In genomic region chr17:6304894-6305612, GRCh38 we compare ENCODE assay signal across 14 cellular contexts.
DNase-seq lines count a peak whose midpoint lies in the region; ATAC-seq and TF ChIP-seq lines count a peak whose summit lies in the region.
"Had no signal": no experiment of that assay in that cellular context is flagged by ENCODE, and none has a peak within 500 bp of the region (broad histone marks: within the 10 kb centered on the region; RNA-seq: fewer than 3 reads in every experiment).

No MANE protein-coding gene starts in this region.

- no peaks in the 10 kb centered on the region for H3K4me1 Mint-ChIP-seq in stimulated activated effector memory CD8-positive, alpha-beta T cell treated with anti-CD3 and anti-CD28 coated beads, Interleukin-12 subunit alpha, Interleukin-12 subunit beta, amount 100 ng/mL, for 72 hours
- H3K4me1 Mint-ChIP-seq: CD4-positive, CD25-positive, alpha-beta regulatory T cell had no signal

- no peaks in the 10 kb centered on the region for H3K36me3 Mint-ChIP-seq in stimulated activated effector memory CD8-positive, alpha-beta T cell treated with anti-CD3 and anti-CD28 coated beads, Interleukin-12 subunit alpha, Interleukin-12 subunit beta, amount 100 ng/mL, for 72 hours
- H3K36me3 Mint-ChIP-seq: CD4-positive, CD25-positive, alpha-beta regulatory T cell had no signal

- no peak overlapping the region for H3K4me3 ChIP-seq in HEK293 (ENCODE audit: low read depth, low read length)
- no peak overlapping the region for H3K4me3 ChIP-seq in upper lobe of right lung

- H3K27ac Mint-ChIP-seq in stimulated activated effector memory CD8-positive, alpha-beta T cell treated with anti-CD3 and anti-CD28 coated beads, Interleukin-12 subunit alpha, Interleukin-12 subunit beta, amount 100 ng/mL, for 72 hours, result no peak overlapping the region
- H3K27ac Mint-ChIP-seq: CD4-positive, CD25-positive, alpha-beta regulatory T cell; HFFc6 had no signal

- CTCF ChIA-PET in HEK293 (lab: Yijun Ruan, JAX), result no interaction called here

- ATAC-seq in upper lobe of right lung, result no peak
- no peak for ATAC-seq in stimulated activated effector memory CD8-positive, alpha-beta T cell treated with anti-CD3 and anti-CD28 coated beads, Interleukin-12 subunit alpha, Interleukin-12 subunit beta, amount 100 ng/mL, for 72 hours

- H3K4me3 Mint-ChIP-seq in stimulated activated effector memory CD8-positive, alpha-beta T cell treated with anti-CD3 and anti-CD28 coated beads, Interleukin-12 subunit alpha, Interleukin-12 subunit beta, amount 100 ng/mL, for 72 hours, result no peak overlapping the region
- H3K4me3 Mint-ChIP-seq: CD4-positive, CD25-positive, alpha-beta regulatory T cell; HFFc6 had no signal

- TF ChIP-seq CTCF in HEK293 (tag by site-specific recombination; IDR thresholded peaks at IDR 0.05) (no peak), upper lobe of right lung (IDR thresholded peaks at IDR 0.05) (no peak)

- POLR2A ChIA-PET in HEK293 (lab: Yijun Ruan, JAX), result no interaction called here

- no peaks in the 10 kb centered on the region for H3K27me3 ChIP-seq in upper lobe of right lung
- H3K27me3 ChIP-seq: BE2C had no signal

- peak; percentile 74 for DNase-seq in NCI-H2171 treated with DMSO at 0.1 percent for 48 hours (lab: John Stamatoyannopoulos, UW)
- no peak for DNase-seq in NCI-H2171 (lab: John Stamatoyannopoulos, UW)
- DNase-seq in astrocyte of the hippocampus (ENCODE audit: low read depth, low spot score), result peak; percentile 23
- peak; percentile 3 for DNase-seq in putamen (ENCODE audit: low spot score)
- DNase-seq in upper lobe of right lung, result no peak
- no peak for DNase-seq in posterior cingulate gyrus
- no peak for DNase-seq in stimulated activated effector memory CD8-positive, alpha-beta T cell treated with anti-CD3 and anti-CD28 coated beads, Interleukin-12 subunit alpha, Interleukin-12 subunit beta, amount 100 ng/mL, for 72 hours (ENCODE audit: low spot score in 2 of 2)
- DNase-seq: BE2C; CD4-positive, CD25-positive, alpha-beta regulatory T cell; DMS79 treated with DMSO at 0.1 percent for 48 hours; HFFc6; KBM-7; T-helper 1 cell had no signal

- H3K9me3 Mint-ChIP-seq in stimulated activated effector memory CD8-positive, alpha-beta T cell treated with anti-CD3 and anti-CD28 coated beads, Interleukin-12 subunit alpha, Interleukin-12 subunit beta, amount 100 ng/mL, for 72 hours, result peaks cover 2% of the 10 kb centered on the region

- H3K27ac ChIP-seq in HEK293 (ENCODE audit: extremely low read depth, low read depth, low read length) (no peak overlapping the region), upper lobe of right lung (no peak overlapping the region)

- no peaks in the 10 kb centered on the region for H3K4me1 ChIP-seq in HEK293 (ENCODE audit: control insufficient read depth, insufficient read depth, low read length)
- no peaks in the 10 kb centered on the region for H3K4me1 ChIP-seq in upper lobe of right lung
- H3K4me1 ChIP-seq: BE2C had no signal

- H3K9me3 ChIP-seq in HEK293 (ENCODE audit: control insufficient read depth, insufficient read depth, low read depth, low read length), result no peaks in the 10 kb centered on the region
- H3K9me3 ChIP-seq in upper lobe of right lung, result no peaks in the 10 kb centered on the region
- H3K9me3 ChIP-seq: BE2C had no signal

- intact Hi-C loops in upper lobe of right lung (cut with DNase I), result no loop called here
- intact Hi-C loops in posterior cingulate gyrus (cut with DNase I), result no loop called here

- no peaks in the 10 kb centered on the region for H3K36me3 ChIP-seq in HEK293 (ENCODE audit: control insufficient read depth in 2 of 2, insufficient read depth in 1 of 2, low read length in 2 of 2)
- H3K36me3 ChIP-seq in upper lobe of right lung, result no peaks in the 10 kb centered on the region
- H3K36me3 ChIP-seq: BE2C had no signal

TF ChIP-seq in HEK293, 187 proteins besides CTCF, POLR2A, EP300 and RAD21:
- TF ChIP-seq ZNF513 (tag by site-specific recombination; IDR thresholded peaks at IDR 0.05), result no peak
- TF ChIP-seq SP7 (tag by site-specific recombination; IDR thresholded peaks at IDR 0.05), result peak; percentile 62
- no peak for TF ChIP-seq HOXD13 (CRISPR knock-in tag; IDR thresholded peaks at IDR 0.05; ENCODE audit: borderline replicate concordance)
- TF ChIP-seq ZNF560 (tag by site-specific recombination; IDR thresholded peaks at IDR 0.05; ENCODE audit: borderline replicate concordance), result no peak
- peak; percentile 78; the same call in 1 of the 2 replicates for TF ChIP-seq ZNF10 (tag by site-specific recombination; IDR thresholded peaks at IDR 0.05)

Comparison
In these comparisons a context has a peak if more than half of its experiments do, and no peak if none do; other contexts are left out.
1. DNase-seq: peak in NCI-H2171 treated with DMSO at 0.1 percent for 48 hours (single experiment), astrocyte of the hippocampus (single experiment) and putamen (single experiment); none in NCI-H2171 (single experiment), upper lobe of right lung (single experiment), posterior cingulate gyrus (0 of 10) and stimulated activated effector memory CD8-positive, alpha-beta T cell treated with anti-CD3 and anti-CD28 coated beads, Interleukin-12 subunit alpha, Interleukin-12 subunit beta, amount 100 ng/mL, for 72 hours (0 of 2).